ENCODE assay signal across 1 cellular context in the genomic region with DNA sequence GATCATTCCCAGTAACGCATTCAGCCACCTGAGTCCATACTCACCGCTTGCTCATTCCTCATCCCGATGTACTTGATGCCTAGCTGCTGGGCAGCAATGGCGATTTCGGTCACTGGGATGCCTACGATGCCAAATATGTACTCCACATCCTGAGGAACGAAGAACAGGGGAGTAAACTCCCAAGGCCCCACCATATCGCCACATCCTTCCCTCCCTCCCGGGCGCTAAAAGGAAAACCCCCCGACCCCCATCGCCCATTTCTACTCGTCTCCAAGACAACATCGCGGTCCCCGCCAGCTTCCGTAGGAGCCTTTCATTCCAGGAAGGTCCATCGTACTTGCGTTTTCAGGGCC.
TF ChIP-seq lines count a peak whose summit lies in the region.

No MANE protein-coding gene starts in this region.

TF ChIP-seq in WTC11, 78 proteins besides CTCF, POLR2A, EP300 and RAD21 (continued from another document):
- TF ChIP-seq, protein P1, sequence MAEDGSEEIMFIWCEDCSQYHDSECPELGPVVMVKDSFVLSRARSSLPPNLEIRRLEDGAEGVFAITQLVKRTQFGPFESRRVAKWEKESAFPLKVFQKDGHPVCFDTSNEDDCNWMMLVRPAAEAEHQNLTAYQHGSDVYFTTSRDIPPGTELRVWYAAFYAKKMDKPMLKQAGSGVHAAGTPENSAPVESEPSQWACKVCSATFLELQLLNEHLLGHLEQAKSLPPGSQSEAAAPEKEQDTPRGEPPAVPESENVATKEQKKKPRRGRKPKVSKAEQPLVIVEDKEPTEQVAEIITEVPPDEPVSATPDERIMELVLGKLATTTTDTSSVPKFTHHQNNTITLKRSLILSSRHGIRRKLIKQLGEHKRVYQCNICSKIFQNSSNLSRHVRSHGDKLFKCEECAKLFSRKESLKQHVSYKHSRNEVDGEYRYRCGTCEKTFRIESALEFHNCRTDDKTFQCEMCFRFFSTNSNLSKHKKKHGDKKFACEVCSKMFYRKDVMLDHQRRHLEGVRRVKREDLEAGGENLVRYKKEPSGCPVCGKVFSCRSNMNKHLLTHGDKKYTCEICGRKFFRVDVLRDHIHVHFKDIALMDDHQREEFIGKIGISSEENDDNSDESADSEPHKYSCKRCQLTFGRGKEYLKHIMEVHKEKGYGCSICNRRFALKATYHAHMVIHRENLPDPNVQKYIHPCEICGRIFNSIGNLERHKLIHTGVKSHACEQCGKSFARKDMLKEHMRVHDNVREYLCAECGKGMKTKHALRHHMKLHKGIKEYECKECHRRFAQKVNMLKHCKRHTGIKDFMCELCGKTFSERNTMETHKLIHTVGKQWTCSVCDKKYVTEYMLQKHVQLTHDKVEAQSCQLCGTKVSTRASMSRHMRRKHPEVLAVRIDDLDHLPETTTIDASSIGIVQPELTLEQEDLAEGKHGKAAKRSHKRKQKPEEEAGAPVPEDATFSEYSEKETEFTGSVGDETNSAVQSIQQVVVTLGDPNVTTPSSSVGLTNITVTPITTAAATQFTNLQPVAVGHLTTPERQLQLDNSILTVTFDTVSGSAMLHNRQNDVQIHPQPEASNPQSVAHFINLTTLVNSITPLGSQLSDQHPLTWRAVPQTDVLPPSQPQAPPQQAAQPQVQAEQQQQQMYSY (CRISPR knock-in tag; IDR thresholded peaks at IDR 0.05), result no peak
- TF ChIP-seq, protein P2, sequence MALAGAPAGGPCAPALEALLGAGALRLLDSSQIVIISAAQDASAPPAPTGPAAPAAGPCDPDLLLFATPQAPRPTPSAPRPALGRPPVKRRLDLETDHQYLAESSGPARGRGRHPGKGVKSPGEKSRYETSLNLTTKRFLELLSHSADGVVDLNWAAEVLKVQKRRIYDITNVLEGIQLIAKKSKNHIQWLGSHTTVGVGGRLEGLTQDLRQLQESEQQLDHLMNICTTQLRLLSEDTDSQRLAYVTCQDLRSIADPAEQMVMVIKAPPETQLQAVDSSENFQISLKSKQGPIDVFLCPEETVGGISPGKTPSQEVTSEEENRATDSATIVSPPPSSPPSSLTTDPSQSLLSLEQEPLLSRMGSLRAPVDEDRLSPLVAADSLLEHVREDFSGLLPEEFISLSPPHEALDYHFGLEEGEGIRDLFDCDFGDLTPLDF (CRISPR knock-in tag; IDR thresholded peaks at IDR 0.05), result no peak
- TF ChIP-seq JAZF1 (CRISPR knock-in tag; IDR thresholded peaks at IDR 0.05) (no peak), PRRX2 (CRISPR knock-in tag; IDR thresholded peaks at IDR 0.05) (no peak)
- TF ChIP-seq, protein P3, sequence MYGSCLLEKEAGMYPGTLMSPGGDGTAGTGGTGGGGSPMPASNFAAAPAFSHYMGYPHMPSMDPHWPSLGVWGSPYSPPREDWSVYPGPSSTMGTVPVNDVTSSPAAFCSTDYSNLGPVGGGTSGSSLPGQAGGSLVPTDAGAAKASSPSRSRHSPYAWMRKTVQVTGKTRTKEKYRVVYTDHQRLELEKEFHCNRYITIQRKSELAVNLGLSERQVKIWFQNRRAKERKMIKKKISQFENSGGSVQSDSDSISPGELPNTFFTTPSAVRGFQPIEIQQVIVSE (CRISPR knock-in tag; IDR thresholded peaks at IDR 0.05; ENCODE audit: borderline replicate concordance), result no peak
- TF ChIP-seq, protein P4, sequence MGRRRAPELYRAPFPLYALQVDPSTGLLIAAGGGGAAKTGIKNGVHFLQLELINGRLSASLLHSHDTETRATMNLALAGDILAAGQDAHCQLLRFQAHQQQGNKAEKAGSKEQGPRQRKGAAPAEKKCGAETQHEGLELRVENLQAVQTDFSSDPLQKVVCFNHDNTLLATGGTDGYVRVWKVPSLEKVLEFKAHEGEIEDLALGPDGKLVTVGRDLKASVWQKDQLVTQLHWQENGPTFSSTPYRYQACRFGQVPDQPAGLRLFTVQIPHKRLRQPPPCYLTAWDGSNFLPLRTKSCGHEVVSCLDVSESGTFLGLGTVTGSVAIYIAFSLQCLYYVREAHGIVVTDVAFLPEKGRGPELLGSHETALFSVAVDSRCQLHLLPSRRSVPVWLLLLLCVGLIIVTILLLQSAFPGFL (CRISPR knock-in tag; IDR thresholded peaks at IDR 0.05; ENCODE audit: borderline replicate concordance), result no peak
